ENCODE assay signal across 22 cellular contexts in the genomic region with DNA sequence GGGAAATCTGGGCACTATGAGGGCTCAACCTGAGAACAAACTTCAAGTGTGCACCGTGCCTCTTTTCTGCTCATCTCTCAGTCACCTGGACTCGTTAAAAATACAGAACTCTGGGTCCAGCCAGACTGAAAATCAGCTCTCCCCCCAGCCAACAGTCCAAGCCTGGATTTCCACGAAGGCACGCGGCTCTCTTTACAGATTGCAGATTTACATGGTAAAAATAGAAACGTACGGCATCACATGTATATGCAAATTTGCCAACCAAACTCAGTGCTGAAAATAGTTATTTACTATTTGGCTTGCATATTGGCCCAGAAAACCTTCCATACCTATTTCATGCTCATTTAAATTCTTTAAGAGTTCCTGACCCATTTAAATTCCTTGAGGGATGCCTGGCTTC.
"Had no signal": no experiment of that assay in that cellular context is flagged by ENCODE, and none has a peak within 500 bp of the region (broad histone marks: within the 10 kb centered on the region; RNA-seq: fewer than 3 reads in every experiment).

No MANE protein-coding gene starts in this region.

- H3K4me1 ChIP-seq: ascending aorta, foreskin keratinocyte had no signal

- H3K9me3 Mint-ChIP-seq: activated naive CD4-positive, alpha-beta T cell treated with anti-CD3 and anti-CD28 coated beads, Interleukin-2, amount 50 U/mL, for 24 hours; memory B cell; natural killer cell treated with Interleukin-12 subunit alpha and Interleukin-12 subunit beta and Interleukin-15 and Interleukin-18, amount 100 ng/mL, for 72 hours had no signal

- ATAC-seq: foreskin keratinocyte; natural killer cell treated with Interleukin-12 subunit alpha and Interleukin-12 subunit beta and Interleukin-15 and Interleukin-18, amount 100 ng/mL, for 72 hours; stimulated activated naive CD8-positive, alpha-beta T cell treated with anti-CD3 and anti-CD28 coated beads, Interleukin-15, Interleukin-2, amounts not matched to agents 100 U/mL and 50 U/mL, for 24 hours had no signal

- H3K4me3 Mint-ChIP-seq: activated naive CD4-positive, alpha-beta T cell treated with anti-CD3 and anti-CD28 coated beads, Interleukin-2, amount 50 U/mL, for 24 hours; activated T-helper 1 cell treated with anti-CD3 and anti-CD28 coated beads, Interleukin-12 subunit alpha, Interleukin-12 subunit beta, Interleukin-2, Interleukin-4 antibody, amounts not matched to agents 30 ng/mL and 10 ng/mL and 1 ng/mL, durations not matched to agents 14 hours and 24 hours and 36 hours; memory B cell; natural killer cell treated with Interleukin-12 subunit alpha and Interleukin-12 subunit beta and Interleukin-15 and Interleukin-18, amount 100 ng/mL, for 72 hours had no signal

- H3K27ac Mint-ChIP-seq: activated naive CD4-positive, alpha-beta T cell treated with anti-CD3 and anti-CD28 coated beads, Interleukin-2, amount 50 U/mL, for 24 hours; activated T-helper 1 cell treated with anti-CD3 and anti-CD28 coated beads, Interleukin-12 subunit alpha, Interleukin-12 subunit beta, Interleukin-2, Interleukin-4 antibody, amounts not matched to agents 30 ng/mL and 10 ng/mL and 1 ng/mL, durations not matched to agents 14 hours and 24 hours and 36 hours; memory B cell; natural killer cell treated with Interleukin-12 subunit alpha and Interleukin-12 subunit beta and Interleukin-15 and Interleukin-18, amount 100 ng/mL, for 72 hours; progenitor cell of endocrine pancreas had no signal

- DNase-seq: activated CD4-positive, alpha-beta T cell treated with anti-CD3 and anti-CD28 coated beads for 1 hour; activated CD4-positive, alpha-beta T cell treated with anti-CD3 and anti-CD28 coated beads, Interleukin-2, amount 50 U/mL, for 4 hours; activated gamma-delta T cell treated with Interleukin-2 at 50 U/mL for 16 hours; brain microvascular endothelial cell; central memory CD4-positive, alpha-beta T cell; dermis blood vessel endothelial cell; effector CD8-positive, alpha-beta T cell; erythroblast; foreskin keratinocyte; hippocampal formation; right cardiac atrium; stimulated activated CD4-positive, alpha-beta T cell treated with anti-CD3 and anti-CD28 coated beads, Interleukin-12 subunit alpha, Interleukin-12 subunit beta, amount 100 ng/mL, for 4 hours; stimulated activated CD4-positive, alpha-beta T cell treated with anti-CD3 and anti-CD28 coated beads, Interleukin-4, amount 100 ng/mL, for 4 hours; stimulated activated naive CD8-positive, alpha-beta T cell treated with anti-CD3 and anti-CD28 coated beads, Interleukin-15, Interleukin-2, amounts not matched to agents 100 U/mL and 50 U/mL, for 24 hours; tibial artery; WERI-Rb-1 had no signal

- H3K4me3 ChIP-seq: ascending aorta, tibial artery had no signal

- H3K27ac ChIP-seq: ascending aorta, brain microvascular endothelial cell, foreskin keratinocyte, tibial artery, WERI-Rb-1 had no signal

- H3K27me3 Mint-ChIP-seq: activated naive CD4-positive, alpha-beta T cell treated with anti-CD3 and anti-CD28 coated beads, Interleukin-2, amount 50 U/mL, for 24 hours had no signal

- H3K9me3 ChIP-seq: ascending aorta, tibial artery had no signal

- H3K27me3 ChIP-seq: ascending aorta, brain microvascular endothelial cell, foreskin keratinocyte had no signal

- H3K36me3 ChIP-seq: ascending aorta, brain microvascular endothelial cell, tibial artery, WERI-Rb-1 had no signal

- H3K36me3 Mint-ChIP-seq: activated naive CD4-positive, alpha-beta T cell treated with anti-CD3 and anti-CD28 coated beads, Interleukin-2, amount 50 U/mL, for 24 hours; memory B cell had no signal
